ENCODE assay signal across 1 cellular context in the genomic region with DNA sequence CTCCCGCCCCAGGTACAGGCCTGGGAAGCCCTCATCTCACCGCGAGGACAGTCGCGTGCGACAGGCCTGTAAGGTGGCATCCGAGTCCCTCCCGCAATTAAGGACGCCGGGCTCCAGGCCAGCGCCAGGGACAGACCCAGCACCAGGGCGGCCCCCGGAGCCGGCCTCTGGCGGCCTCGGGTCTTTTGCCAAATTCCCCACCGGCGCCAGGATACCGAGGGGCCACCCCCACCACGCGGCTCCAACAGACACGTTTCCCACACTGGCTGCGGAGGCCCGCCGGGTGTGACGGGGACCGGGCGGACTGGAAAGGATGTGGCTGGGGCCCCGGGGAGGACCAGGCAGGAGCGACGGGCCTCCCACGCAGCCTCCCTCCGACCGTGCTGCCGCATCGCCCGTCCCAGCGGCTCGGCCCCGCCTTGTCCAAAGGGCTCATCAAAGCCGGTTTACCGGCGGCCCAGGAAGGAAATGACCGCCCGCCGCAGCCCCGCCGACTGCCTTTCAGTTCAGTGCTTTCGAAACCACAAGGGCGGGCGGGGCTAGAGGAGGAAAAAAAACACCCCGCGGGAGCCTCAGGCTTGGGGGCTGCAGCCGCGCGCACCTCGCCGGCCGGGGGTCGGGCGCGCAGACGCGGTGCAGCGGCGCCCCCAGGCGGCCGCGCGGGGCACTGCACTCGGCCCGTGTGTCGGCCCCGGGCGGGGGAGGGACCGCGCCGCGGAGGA.
TF ChIP-seq lines count a peak whose summit lies in the region.

No MANE protein-coding gene starts in this region.

TF ChIP-seq in K562, 482 proteins besides CTCF, POLR2A, EP300 and RAD21 (continued from another document and continues in another):
- TF ChIP-seq, protein P1, sequence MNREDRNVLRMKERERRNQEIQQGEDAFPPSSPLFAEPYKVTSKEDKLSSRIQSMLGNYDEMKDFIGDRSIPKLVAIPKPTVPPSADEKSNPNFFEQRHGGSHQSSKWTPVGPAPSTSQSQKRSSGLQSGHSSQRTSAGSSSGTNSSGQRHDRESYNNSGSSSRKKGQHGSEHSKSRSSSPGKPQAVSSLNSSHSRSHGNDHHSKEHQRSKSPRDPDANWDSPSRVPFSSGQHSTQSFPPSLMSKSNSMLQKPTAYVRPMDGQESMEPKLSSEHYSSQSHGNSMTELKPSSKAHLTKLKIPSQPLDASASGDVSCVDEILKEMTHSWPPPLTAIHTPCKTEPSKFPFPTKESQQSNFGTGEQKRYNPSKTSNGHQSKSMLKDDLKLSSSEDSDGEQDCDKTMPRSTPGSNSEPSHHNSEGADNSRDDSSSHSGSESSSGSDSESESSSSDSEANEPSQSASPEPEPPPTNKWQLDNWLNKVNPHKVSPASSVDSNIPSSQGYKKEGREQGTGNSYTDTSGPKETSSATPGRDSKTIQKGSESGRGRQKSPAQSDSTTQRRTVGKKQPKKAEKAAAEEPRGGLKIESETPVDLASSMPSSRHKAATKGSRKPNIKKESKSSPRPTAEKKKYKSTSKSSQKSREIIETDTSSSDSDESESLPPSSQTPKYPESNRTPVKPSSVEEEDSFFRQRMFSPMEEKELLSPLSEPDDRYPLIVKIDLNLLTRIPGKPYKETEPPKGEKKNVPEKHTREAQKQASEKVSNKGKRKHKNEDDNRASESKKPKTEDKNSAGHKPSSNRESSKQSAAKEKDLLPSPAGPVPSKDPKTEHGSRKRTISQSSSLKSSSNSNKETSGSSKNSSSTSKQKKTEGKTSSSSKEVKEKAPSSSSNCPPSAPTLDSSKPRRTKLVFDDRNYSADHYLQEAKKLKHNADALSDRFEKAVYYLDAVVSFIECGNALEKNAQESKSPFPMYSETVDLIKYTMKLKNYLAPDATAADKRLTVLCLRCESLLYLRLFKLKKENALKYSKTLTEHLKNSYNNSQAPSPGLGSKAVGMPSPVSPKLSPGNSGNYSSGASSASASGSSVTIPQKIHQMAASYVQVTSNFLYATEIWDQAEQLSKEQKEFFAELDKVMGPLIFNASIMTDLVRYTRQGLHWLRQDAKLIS (CRISPR knock-in tag; IDR thresholded peaks at IDR 0.05), result 0 out of 2 replicates have a peak, but pooled peaks have one; percentile 49
- TF ChIP-seq ZNF224 (CRISPR knock-in tag; IDR thresholded peaks at IDR 0.05), result 0 out of 2 replicates have a peak, but pooled peaks have one; percentile 66
- peak; percentile 60 for TF ChIP-seq SUPT5H (IDR thresholded peaks at IDR 0.05)
- TF ChIP-seq, protein P2, sequence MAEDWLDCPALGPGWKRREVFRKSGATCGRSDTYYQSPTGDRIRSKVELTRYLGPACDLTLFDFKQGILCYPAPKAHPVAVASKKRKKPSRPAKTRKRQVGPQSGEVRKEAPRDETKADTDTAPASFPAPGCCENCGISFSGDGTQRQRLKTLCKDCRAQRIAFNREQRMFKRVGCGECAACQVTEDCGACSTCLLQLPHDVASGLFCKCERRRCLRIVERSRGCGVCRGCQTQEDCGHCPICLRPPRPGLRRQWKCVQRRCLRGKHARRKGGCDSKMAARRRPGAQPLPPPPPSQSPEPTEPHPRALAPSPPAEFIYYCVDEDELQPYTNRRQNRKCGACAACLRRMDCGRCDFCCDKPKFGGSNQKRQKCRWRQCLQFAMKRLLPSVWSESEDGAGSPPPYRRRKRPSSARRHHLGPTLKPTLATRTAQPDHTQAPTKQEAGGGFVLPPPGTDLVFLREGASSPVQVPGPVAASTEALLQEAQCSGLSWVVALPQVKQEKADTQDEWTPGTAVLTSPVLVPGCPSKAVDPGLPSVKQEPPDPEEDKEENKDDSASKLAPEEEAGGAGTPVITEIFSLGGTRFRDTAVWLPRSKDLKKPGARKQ (CRISPR knock-in tag; IDR thresholded peaks at IDR 0.05), result no peak
- no peak for TF ChIP-seq TEAD2 (tag; IDR thresholded peaks at IDR 0.05)
- TF ChIP-seq BRD4 (IDR thresholded peaks at IDR 0.05), result peak; percentile 84; the same call in 1 of the 2 replicates
- TF ChIP-seq RUNX1 (IDR thresholded peaks at IDR 0.05; ENCODE audit: low read depth), result no peak
- TF ChIP-seq, protein P3, sequence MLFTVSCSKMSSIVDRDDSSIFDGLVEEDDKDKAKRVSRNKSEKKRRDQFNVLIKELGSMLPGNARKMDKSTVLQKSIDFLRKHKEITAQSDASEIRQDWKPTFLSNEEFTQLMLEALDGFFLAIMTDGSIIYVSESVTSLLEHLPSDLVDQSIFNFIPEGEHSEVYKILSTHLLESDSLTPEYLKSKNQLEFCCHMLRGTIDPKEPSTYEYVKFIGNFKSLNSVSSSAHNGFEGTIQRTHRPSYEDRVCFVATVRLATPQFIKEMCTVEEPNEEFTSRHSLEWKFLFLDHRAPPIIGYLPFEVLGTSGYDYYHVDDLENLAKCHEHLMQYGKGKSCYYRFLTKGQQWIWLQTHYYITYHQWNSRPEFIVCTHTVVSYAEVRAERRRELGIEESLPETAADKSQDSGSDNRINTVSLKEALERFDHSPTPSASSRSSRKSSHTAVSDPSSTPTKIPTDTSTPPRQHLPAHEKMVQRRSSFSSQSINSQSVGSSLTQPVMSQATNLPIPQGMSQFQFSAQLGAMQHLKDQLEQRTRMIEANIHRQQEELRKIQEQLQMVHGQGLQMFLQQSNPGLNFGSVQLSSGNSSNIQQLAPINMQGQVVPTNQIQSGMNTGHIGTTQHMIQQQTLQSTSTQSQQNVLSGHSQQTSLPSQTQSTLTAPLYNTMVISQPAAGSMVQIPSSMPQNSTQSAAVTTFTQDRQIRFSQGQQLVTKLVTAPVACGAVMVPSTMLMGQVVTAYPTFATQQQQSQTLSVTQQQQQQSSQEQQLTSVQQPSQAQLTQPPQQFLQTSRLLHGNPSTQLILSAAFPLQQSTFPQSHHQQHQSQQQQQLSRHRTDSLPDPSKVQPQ (CRISPR knock-in tag; IDR thresholded peaks at IDR 0.05; ENCODE audit: borderline replicate concordance), result no peak
- TF ChIP-seq KDM2B (CRISPR knock-in tag; IDR thresholded peaks at IDR 0.05), result no peak
- TF ChIP-seq HDAC8 (tag; IDR thresholded peaks at IDR 0.05), result no peak
- TF ChIP-seq, protein P4, sequence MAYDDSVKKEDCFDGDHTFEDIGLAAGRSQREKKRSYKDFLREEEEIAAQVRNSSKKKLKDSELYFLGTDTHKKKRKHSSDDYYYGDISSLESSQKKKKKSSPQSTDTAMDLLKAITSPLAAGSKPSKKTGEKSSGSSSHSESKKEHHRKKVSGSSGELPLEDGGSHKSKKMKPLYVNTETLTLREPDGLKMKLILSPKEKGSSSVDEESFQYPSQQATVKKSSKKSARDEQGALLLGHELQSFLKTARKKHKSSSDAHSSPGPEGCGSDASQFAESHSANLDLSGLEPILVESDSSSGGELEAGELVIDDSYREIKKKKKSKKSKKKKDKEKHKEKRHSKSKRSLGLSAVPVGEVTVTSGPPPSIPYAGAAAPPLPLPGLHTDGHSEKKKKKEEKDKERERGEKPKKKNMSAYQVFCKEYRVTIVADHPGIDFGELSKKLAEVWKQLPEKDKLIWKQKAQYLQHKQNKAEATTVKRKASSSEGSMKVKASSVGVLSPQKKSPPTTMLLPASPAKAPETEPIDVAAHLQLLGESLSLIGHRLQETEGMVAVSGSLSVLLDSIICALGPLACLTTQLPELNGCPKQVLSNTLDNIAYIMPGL (CRISPR knock-in tag; IDR thresholded peaks at IDR 0.05), result peak; percentile 91; the same call in 1 of the 2 replicates
- no peak for TF ChIP-seq HSF4 (CRISPR knock-in tag; IDR thresholded peaks at IDR 0.05; ENCODE audit: borderline replicate concordance)
- no peak for TF ChIP-seq ZC3H11A (IDR thresholded peaks at IDR 0.05; ENCODE audit: low read depth, low read length)
- TF ChIP-seq KAT2B (IDR thresholded peaks at IDR 0.05; ENCODE audit: low read depth, low read length), result no peak
- peak; percentile 27; the same call in 1 of the 2 replicates for TF ChIP-seq KLF16 (IDR thresholded peaks at IDR 0.05)
- TF ChIP-seq, protein P5, sequence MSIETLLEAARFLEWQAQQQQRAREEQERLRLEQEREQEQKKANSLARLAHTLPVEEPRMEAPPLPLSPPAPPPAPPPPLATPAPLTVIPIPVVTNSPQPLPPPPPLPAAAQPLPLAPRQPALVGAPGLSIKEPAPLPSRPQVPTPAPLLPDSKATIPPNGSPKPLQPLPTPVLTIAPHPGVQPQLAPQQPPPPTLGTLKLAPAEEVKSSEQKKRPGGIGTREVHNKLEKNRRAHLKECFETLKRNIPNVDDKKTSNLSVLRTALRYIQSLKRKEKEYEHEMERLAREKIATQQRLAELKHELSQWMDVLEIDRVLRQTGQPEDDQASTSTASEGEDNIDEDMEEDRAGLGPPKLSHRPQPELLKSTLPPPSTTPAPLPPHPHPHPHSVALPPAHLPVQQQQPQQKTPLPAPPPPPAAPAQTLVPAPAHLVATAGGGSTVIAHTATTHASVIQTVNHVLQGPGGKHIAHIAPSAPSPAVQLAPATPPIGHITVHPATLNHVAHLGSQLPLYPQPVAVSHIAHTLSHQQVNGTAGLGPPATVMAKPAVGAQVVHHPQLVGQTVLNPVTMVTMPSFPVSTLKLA (conservative IDR thresholded peaks at IDR 0.05), result peak in 1 of 2 experiments; percentile 69; a peak in 1 of 4 replicates
- TF ChIP-seq, protein P6, sequence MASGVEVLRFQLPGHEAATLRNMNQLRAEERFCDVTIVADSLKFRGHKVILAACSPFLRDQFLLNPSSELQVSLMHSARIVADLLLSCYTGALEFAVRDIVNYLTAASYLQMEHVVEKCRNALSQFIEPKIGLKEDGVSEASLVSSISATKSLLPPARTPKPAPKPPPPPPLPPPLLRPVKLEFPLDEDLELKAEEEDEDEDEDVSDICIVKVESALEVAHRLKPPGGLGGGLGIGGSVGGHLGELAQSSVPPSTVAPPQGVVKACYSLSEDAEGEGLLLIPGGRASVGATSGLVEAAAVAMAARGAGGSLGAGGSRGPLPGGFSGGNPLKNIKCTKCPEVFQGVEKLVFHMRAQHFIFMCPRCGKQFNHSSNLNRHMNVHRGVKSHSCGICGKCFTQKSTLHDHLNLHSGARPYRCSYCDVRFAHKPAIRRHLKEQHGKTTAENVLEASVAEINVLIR (CRISPR knock-in tag; IDR thresholded peaks at IDR 0.05), result peak; percentile 17; the same call in 1 of the 2 replicates
- TF ChIP-seq RBM39 (optimal IDR thresholded peaks at IDR 0.05; ENCODE audit: low read depth, low read length), result no peak
- no peak for TF ChIP-seq POLR3G (IDR thresholded peaks at IDR 0.05; ENCODE audit: extremely low read depth, insufficient read length, insufficient replicate concordance)
- TF ChIP-seq, protein P7, sequence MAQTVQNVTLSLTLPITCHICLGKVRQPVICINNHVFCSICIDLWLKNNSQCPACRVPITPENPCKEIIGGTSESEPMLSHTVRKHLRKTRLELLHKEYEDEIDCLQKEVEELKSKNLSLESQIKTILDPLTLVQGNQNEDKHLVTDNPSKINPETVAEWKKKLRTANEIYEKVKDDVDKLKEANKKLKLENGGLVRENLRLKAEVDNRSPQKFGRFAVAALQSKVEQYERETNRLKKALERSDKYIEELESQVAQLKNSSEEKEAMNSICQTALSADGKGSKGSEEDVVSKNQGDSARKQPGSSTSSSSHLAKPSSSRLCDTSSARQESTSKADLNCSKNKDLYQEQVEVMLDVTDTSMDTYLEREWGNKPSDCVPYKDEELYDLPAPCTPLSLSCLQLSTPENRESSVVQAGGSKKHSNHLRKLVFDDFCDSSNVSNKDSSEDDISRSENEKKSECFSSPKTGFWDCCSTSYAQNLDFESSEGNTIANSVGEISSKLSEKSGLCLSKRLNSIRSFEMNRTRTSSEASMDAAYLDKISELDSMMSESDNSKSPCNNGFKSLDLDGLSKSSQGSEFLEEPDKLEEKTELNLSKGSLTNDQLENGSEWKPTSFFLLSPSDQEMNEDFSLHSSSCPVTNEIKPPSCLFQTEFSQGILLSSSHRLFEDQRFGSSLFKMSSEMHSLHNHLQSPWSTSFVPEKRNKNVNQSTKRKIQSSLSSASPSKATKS (CRISPR knock-in tag; IDR thresholded peaks at IDR 0.05), result no peak
- TF ChIP-seq BACH1 (tag; IDR thresholded peaks at IDR 0.05), result no peak
- TF ChIP-seq, protein P8, sequence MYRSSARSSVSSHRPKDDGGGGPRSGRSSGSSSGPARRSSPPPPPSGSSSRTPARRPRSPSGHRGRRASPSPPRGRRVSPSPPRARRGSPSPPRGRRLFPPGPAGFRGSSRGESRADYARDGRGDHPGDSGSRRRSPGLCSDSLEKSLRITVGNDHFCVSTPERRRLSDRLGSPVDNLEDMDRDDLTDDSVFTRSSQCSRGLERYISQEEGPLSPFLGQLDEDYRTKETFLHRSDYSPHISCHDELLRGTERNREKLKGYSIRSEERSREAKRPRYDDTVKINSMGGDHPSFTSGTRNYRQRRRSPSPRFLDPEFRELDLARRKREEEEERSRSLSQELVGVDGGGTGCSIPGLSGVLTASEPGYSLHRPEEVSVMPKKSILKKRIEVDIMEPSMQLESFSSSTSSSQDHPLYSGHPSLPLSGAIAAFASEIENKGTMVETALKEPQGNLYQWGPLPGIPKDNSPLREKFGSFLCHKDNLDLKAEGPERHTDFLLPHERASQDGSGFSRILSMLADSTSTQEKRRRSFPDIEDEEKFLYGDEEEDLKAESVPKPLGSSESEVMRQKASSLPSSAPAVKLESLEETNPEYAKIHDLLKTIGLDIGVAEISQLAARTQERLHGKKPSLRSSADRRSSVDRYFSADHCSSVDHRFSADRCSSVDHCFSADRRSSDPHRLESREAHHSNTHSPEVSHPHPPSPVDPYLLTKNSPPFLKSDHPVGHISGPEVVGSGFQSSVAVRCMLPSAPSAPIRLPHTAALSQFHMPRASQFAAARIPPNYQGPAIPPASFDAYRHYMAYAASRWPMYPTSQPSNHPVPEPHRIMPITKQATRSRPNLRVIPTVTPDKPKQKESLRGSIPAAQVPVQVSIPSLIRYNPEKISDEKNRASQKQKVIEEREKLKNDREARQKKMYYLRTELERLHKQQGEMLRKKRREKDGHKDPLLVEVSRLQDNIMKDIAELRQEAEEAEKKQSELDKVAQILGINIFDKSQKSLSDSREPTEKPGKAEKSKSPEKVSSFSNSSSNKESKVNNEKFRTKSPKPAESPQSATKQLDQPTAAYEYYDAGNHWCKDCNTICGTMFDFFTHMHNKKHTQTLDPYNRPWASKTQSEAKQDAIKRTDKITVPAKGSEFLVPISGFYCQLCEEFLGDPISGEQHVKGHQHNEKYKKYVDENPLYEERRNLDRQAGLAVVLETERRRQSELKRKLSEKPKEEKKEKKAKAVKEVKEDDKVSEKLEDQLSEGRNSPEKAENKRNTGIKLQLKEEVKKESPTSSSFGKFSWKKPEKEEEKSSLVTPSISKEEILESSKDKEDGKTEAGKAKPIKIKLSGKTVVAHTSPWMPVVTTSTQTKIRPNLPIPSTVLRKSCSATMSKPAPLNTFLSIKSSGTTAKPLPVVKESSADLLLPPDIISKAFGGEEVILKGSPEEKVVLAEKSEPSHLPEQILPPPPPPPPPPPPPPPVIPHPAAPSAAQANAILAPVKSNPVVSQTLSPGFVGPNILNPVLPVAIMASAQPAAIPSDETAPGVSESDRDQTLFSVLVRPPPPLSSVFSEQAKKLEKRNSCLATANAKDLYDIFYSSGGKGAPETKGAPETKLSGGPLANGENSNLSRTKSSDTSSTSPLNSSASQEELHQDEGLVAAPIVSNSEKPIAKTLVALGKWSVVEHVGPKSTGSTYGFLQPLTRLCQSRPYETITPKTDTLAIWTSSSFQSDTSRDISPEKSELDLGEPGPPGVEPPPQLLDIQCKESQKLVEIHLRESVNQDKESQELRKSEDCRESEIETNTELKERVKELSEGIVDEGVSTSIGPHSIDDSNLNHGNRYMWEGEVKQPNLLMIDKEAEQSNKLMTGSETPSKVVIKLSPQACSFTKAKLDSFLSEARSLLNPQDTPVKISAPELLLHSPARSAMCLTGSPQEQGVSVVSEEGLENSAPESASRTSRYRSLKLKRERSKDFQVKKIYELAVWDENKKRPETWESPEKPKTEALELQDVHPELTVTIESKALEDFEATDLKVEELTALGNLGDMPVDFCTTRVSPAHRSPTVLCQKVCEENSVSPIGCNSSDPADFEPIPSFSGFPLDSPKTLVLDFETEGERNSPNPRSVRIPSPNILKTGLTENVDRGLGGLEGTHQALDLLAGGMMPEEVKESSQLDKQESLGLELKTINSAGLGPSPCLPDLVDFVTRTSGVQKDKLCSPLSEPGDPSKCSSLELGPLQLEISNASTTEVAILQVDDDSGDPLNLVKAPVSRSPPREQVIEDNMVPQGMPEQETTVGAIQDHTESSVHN (IDR thresholded peaks at IDR 0.05; ENCODE audit: borderline replicate concordance in 1 of 2, low read depth in 1 of 2), result no peak
